In the genomic region with DNA sequence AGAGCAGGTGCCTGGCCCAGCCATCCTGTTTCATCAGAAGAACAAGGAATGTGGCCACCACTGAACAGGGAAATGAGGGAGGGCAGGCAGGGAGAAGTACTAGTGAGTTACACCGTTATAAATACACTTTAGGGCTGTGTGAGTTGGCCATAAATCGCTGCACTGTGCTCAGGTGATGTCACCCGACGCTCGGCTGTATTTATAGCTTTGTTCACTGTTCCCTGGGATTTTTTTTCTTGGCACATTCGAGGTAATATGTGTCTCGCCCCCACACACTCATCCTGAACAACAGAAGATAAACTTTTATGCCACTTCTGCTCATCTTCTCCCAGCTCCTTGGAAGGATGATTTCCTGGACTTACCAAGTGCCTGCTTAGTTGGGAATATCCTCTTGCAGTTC, we compare ENCODE assay signal across 19 cellular contexts.
"Had no signal": no experiment of that assay in that cellular context is flagged by ENCODE, and none has a peak within 500 bp of the region (broad histone marks: within the 10 kb centered on the region; RNA-seq: fewer than 3 reads in every experiment).

No MANE protein-coding gene starts in this region.

- H3K9me3 ChIP-seq: prostate gland, right lobe of liver, suprapubic skin, tibial artery, upper lobe of left lung, vagina had no signal

- H3K79me2 ChIP-seq: parathyroid adenoma had no signal

- ATAC-seq: left ventricle myocardium superior; right lobe of liver; stimulated activated effector memory CD8-positive, alpha-beta T cell treated with anti-CD3 and anti-CD28 coated beads, Interleukin-12 subunit alpha, Interleukin-12 subunit beta, amount 100 ng/mL, for 72 hours; stimulated activated naive CD8-positive, alpha-beta T cell treated with anti-CD3 and anti-CD28 coated beads, Interleukin-15, Interleukin-2, amounts not matched to agents 100 U/mL and 50 U/mL, for 24 hours had no signal

- H3K27me3 ChIP-seq: right lobe of liver, suprapubic skin, tibial artery, upper lobe of left lung, vagina had no signal

- DNase-seq: dermis blood vessel endothelial cell; foreskin melanocyte; left ventricle myocardium superior; mesenchymal stem cell; midbrain; naive B cell; retina; right lobe of liver; stimulated activated CD4-positive, alpha-beta T cell treated with anti-CD3 and anti-CD28 coated beads, Interleukin-4, amount 100 ng/mL, for 1 hour; stimulated activated CD8-positive, alpha-beta memory T cell treated with anti-CD3 and anti-CD28 coated beads, Interleukin-4, amount 100 ng/mL, for 48 hours; stimulated activated naive CD8-positive, alpha-beta T cell treated with anti-CD3 and anti-CD28 coated beads, Interleukin-15, Interleukin-2, amounts not matched to agents 100 U/mL and 50 U/mL, for 24 hours; tibial artery; upper lobe of left lung had no signal

- H3K4me1 ChIP-seq: parathyroid adenoma, prostate gland, right lobe of liver, suprapubic skin, tibial artery, upper lobe of left lung, vagina had no signal

- H3K9ac ChIP-seq: parathyroid adenoma had no signal

- H3K4me3 ChIP-seq: lung, prostate gland, right lobe of liver, suprapubic skin, tibial artery, upper lobe of left lung, vagina had no signal

- H3K36me3 ChIP-seq: prostate gland, right lobe of liver, suprapubic skin, tibial artery, upper lobe of left lung, vagina had no signal

- H2AFZ ChIP-seq: parathyroid adenoma had no signal

- H3K27ac ChIP-seq: parathyroid adenoma, prostate gland, right lobe of liver, suprapubic skin, tibial artery, upper lobe of left lung, vagina had no signal
